ENCODE assay signal across 18 cellular contexts in genomic region chr15:101810905-101811304, GRCh38. TPM values are rescaled to one million over a fixed set of nuclear protein-coding genes. Genes with fewer than 3 reads are reported as not detected.
DNase-seq lines count a peak whose midpoint lies in the region; TF ChIP-seq lines count a peak whose summit lies in the region.
"Had no signal": no experiment of that assay in that cellular context is flagged by ENCODE, and none has a peak within 500 bp of the region (broad histone marks: within the 10 kb centered on the region; RNA-seq: fewer than 3 reads in every experiment).

No MANE protein-coding gene starts in this region.

- H3K27me3 ChIP-seq in neural progenitor cell: no peaks in the 10 kb centered on the region
- no peaks in the 10 kb centered on the region for H3K27me3 ChIP-seq in thyroid gland

- H4K20me1 ChIP-seq in neural progenitor cell (ENCODE audit: low read depth): no peaks in the 10 kb centered on the region

- no peak overlapping the region for H3K4me3 Mint-ChIP-seq in neural progenitor cell
- H3K4me3 Mint-ChIP-seq: nephron had no signal

- H3K4me1 ChIP-seq in neural progenitor cell: no peaks in the 10 kb centered on the region
- H3K4me1 ChIP-seq in thyroid gland: no peaks in the 10 kb centered on the region
- H3K4me1 ChIP-seq: BE2C, prostate gland, spleen had no signal

- no peak overlapping the region for H3K27ac Mint-ChIP-seq in neural progenitor cell

- TF ChIP-seq POLR2A in thyroid gland (IDR thresholded peaks at IDR 0.05): no peak

- H2AFZ ChIP-seq in neural progenitor cell (replicated peaks): no peak overlapping the region

- DNase-seq in HT-29 (ENCODE audit: low spot score) (peak; percentile 46), OCI-M1 (lab: John Stamatoyannopoulos, UW) (peak; percentile 21), epithelial cell of esophagus (ENCODE audit: low read depth) (peak; percentile 37), neural progenitor cell (ENCODE audit: low spot score) (peak; percentile 63), cerebellum (ENCODE audit: low spot score) (no peak), thyroid gland (no peak)
- no peak for DNase-seq in stimulated activated CD4-positive, alpha-beta T cell treated with anti-CD3 and anti-CD28 coated beads, Interleukin-4, amount 100 ng/mL, for 1 hour
- DNase-seq: activated CD4-positive, CD25-positive, alpha-beta regulatory T cell; BE2C; NCI-H1417 treated with DMSO at 0.1 percent for 48 hours; SHP77; spleen had no signal

- H3K9me3 Mint-ChIP-seq in neural progenitor cell: no peaks in the 10 kb centered on the region
- H3K9me3 Mint-ChIP-seq: nephron had no signal

- H3K27me3 Mint-ChIP-seq in neural progenitor cell (ENCODE audit: insufficient read depth, low read depth): peaks cover 3% of the 10 kb centered on the region

- no peaks in the 10 kb centered on the region for H3K4me1 Mint-ChIP-seq in neural progenitor cell
- H3K4me1 Mint-ChIP-seq: nephron had no signal

- no peaks in the 10 kb centered on the region for H3K36me3 Mint-ChIP-seq in neural progenitor cell

- H3K79me2 ChIP-seq in neural progenitor cell (ENCODE audit: low read depth): no peaks in the 10 kb centered on the region

- intact Hi-C loops in thyroid gland (cut with DNase I): no loop called here

- H3K9me3 ChIP-seq in neural progenitor cell (ENCODE audit: low read depth) (no peaks in the 10 kb centered on the region), thyroid gland (no peaks in the 10 kb centered on the region)
- H3K9me3 ChIP-seq: BE2C, prostate gland, spleen, thoracic aorta had no signal

- 50 to 53% methylated on average over 3 of the region's 3 CpGs for whole genome bisulfite sequencing in thyroid gland, 2 donors

- H3K36me3 ChIP-seq in neural progenitor cell (no peaks in the 10 kb centered on the region), thyroid gland (no peaks in the 10 kb centered on the region)
- H3K36me3 ChIP-seq: BE2C, prostate gland, spleen, thoracic aorta had no signal

- no peak overlapping the region for H3K9ac ChIP-seq in neural progenitor cell

- H3K4me3 ChIP-seq in epithelial cell of esophagus (ENCODE audit: low read length): no peak overlapping the region
- H3K4me3 ChIP-seq in neural progenitor cell: no peak overlapping the region
- no peak overlapping the region for H3K4me3 ChIP-seq in thyroid gland (replicated peaks in 1 of 3)
- H3K4me3 ChIP-seq: prostate gland, spleen, thoracic aorta had no signal

- H3K4me2 ChIP-seq in neural progenitor cell: no peak overlapping the region

- no peaks in the 10 kb centered on the region for H3F3A ChIP-seq in neural progenitor cell (ENCODE audit: low read depth)

- TF ChIP-seq CTCF in epithelial cell of esophagus (IDR thresholded peaks at IDR 0.05; ENCODE audit: insufficient read depth, low read depth, low read length, missing control alignments) (no peak), neural progenitor cell (IDR thresholded peaks at IDR 0.05) (no peak), thyroid gland (IDR thresholded peaks at IDR 0.05) (no peak)

- H3K27ac ChIP-seq in neural progenitor cell: no peak overlapping the region
- no peak overlapping the region for H3K27ac ChIP-seq in thyroid gland
- H3K27ac ChIP-seq: prostate gland, spleen, thoracic aorta had no signal

RNA-seq across cellular contexts. Expression of gene OR4F15, which starts 1.1 kb away (rescaled TPM):
- not detected in 2 replicates for total RNA-seq in HT-29 (2014; rRNA removed; shearing (Covaris generic))
- total RNA-seq in neural progenitor cell (ENCODE audit: low replicate concordance) (not detected in 2 replicates), cerebellum (not detected), thyroid gland (not detected)
- total RNA-seq: G401, glomerular endothelial cell, mesenteric fat pad, prostate gland, spleen, thoracic aorta had no signal

RNA-seq across cellular contexts. Expression of gene OR4F6, which starts 7.6 kb away (rescaled TPM):
- not detected in 2 replicates for total RNA-seq in HT-29 (2014; rRNA removed; shearing (Covaris generic))
- total RNA-seq in neural progenitor cell (ENCODE audit: low replicate concordance) (not detected in 2 replicates), cerebellum (not detected), thyroid gland (not detected)
- total RNA-seq: G401, glomerular endothelial cell, mesenteric fat pad, prostate gland, spleen, thoracic aorta had no signal

Comparison
In these comparisons a context has a peak if more than half of its experiments do, and no peak if none do; other contexts are left out.
1. DNase-seq: peak in HT-29 (single experiment), OCI-M1 (single experiment), epithelial cell of esophagus (single experiment) and neural progenitor cell (single experiment); none in cerebellum (single experiment), stimulated activated CD4-positive, alpha-beta T cell treated with anti-CD3 and anti-CD28 coated beads, Interleukin-4, amount 100 ng/mL, for 1 hour (single experiment) and thyroid gland (0 of 2).